In genomic region chr9:71663931-71664459, GRCh38 we compare ENCODE assay signal across 2 cellular contexts.
TF ChIP-seq lines count a peak whose summit lies in the region.

No MANE protein-coding gene starts in this region.

TF ChIP-seq in GM23338, 12 proteins besides CTCF, POLR2A, EP300 and RAD21:
- TF ChIP-seq REST (IDR thresholded peaks at IDR 0.05; ENCODE audit: unreplicated experiment): no peak
TF ChIP-seq in GM23338: peak in this region for 0.

TF ChIP-seq in SK-N-SH, 30 proteins besides CTCF, POLR2A, EP300 and RAD21 (continued from another document):
- peak; percentile 62 for TF ChIP-seq PBX3 (IDR thresholded peaks at IDR 0.05)
- TF ChIP-seq TCF12 (IDR thresholded peaks at IDR 0.05): peak; percentile 60
- TF ChIP-seq JUND (IDR thresholded peaks at IDR 0.05): 0 out of 2 replicates have a peak, but pooled peaks have one; percentile 10
- TF ChIP-seq, protein P1, sequence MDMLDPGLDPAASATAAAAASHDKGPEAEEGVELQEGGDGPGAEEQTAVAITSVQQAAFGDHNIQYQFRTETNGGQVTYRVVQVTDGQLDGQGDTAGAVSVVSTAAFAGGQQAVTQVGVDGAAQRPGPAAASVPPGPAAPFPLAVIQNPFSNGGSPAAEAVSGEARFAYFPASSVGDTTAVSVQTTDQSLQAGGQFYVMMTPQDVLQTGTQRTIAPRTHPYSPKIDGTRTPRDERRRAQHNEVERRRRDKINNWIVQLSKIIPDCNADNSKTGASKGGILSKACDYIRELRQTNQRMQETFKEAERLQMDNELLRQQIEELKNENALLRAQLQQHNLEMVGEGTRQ (IDR thresholded peaks at IDR 0.05; ENCODE audit: borderline replicate concordance, low read depth, low read length): no peak
- TF ChIP-seq IRF3 (IDR thresholded peaks at IDR 0.05; ENCODE audit: low read depth, low read length): no peak
